Comparison of ENCODE assay signal across 15 cellular contexts in the genomic region with DNA sequence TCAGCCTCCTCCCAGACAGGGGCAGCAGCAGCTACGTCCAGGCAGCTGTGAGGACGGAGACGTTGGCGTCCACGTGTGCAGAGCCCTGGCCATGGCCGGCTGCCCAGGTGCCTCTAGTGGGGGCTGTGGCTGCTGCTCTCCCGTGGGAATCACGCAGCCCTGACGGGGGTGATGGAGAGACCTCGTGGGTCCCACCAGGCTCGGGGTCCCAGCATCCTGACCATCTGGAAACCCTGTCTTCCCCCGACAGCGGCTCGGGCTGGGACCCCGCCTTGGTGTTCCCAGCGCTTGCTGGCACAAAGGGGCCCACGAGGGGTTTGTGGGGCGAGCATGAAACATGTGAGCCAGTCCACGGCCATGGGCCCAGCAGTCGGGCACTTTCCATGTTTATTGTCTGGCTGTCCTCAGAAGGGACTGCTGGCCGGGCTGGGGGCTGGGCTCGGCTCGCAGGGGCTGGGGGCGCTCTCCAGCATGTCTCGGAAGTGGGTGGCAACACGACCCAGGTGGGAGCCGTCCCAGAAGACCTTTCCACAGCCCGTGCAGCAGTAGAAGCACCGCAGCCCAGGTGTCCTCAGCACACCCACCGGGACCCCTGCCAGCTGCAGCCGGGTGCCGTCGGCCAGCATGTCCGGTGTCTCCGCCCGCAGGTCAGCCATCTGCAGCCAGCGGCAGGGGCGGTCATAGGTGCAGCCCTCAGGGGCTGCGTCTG. TPM values are rescaled to one million over a fixed set of nuclear protein-coding genes. Genes with fewer than 3 reads are reported as not detected.
DNase-seq lines count a peak whose midpoint lies in the region; ATAC-seq and TF ChIP-seq lines count a peak whose summit lies in the region.
"Had no signal": no experiment of that assay in that cellular context is flagged by ENCODE, and none has a peak within 500 bp of the region (broad histone marks: within the 10 kb centered on the region; RNA-seq: fewer than 3 reads in every experiment).

No MANE protein-coding gene starts in this region.

- H3K9me3 ChIP-seq in BLaER1 treated with 17β-estradiol and CSF1 and Interleukin-3, amounts not matched to agents 10 nM and 100 nM (replicated peaks in 1 of 11), result no peaks in the 10 kb centered on the region
- no peaks in the 10 kb centered on the region for H3K9me3 ChIP-seq in Peyer's patch
- no peaks in the 10 kb centered on the region for H3K9me3 ChIP-seq in psoas muscle

- peak overlapping the region; percentile 45 to 81 (median 70); a peak in 21 of 22 replicates for H3K9ac ChIP-seq in BLaER1 treated with 17β-estradiol and CSF1 and Interleukin-3, amounts not matched to agents 10 nM and 100 nM

- intact Hi-C loops in psoas muscle (cut with DNase I), result no loop called here
- intact Hi-C loops in activated CD4-positive, alpha-beta memory T cell treated with anti-CD3 and anti-CD28 coated beads for 36 hours (cut with micrococcal nuclease), result no loop called here

- peaks cover 4% of the 10 kb centered on the region for H3K9me3 Mint-ChIP-seq in glutamatergic neuron (ENCODE audit: unreplicated experiment)
- no peaks in the 10 kb centered on the region for H3K9me3 Mint-ChIP-seq in activated CD4-positive, alpha-beta memory T cell treated with anti-CD3 and anti-CD28 coated beads for 36 hours
- H3K9me3 Mint-ChIP-seq: activated CD8-positive, alpha-beta T cell treated with anti-CD3 and anti-CD28 coated beads for 36 hours; CD4-positive, alpha-beta T cell had no signal

- peaks cover 64 to 93% (median 88%) of the 10 kb centered on the region in 10 experiments for H3K4me1 ChIP-seq in BLaER1 treated with 17β-estradiol and CSF1 and Interleukin-3, amounts not matched to agents 10 nM and 100 nM
- H3K4me1 ChIP-seq in Peyer's patch, result peaks cover 15 to 75% (median 20%) of the 10 kb centered on the region in 4 donors
- peaks cover 27% of the 10 kb centered on the region for H3K4me1 ChIP-seq in psoas muscle

- peak overlapping the region; percentile 34 to 88 (median 80); a peak in 21 of 22 replicates for H3K27ac ChIP-seq in BLaER1 treated with 17β-estradiol and CSF1 and Interleukin-3, amounts not matched to agents 10 nM and 100 nM
- H3K27ac ChIP-seq in Peyer's patch (peak overlapping the region; percentile 5 to 99 (median 84)), psoas muscle (peak overlapping the region; percentile 71)

- H3K27me3 Mint-ChIP-seq in glutamatergic neuron (ENCODE audit: unreplicated experiment), result no peaks in the 10 kb centered on the region
- no peaks in the 10 kb centered on the region for H3K27me3 Mint-ChIP-seq in activated CD4-positive, alpha-beta memory T cell treated with anti-CD3 and anti-CD28 coated beads for 36 hours
- H3K27me3 Mint-ChIP-seq: activated CD8-positive, alpha-beta T cell treated with anti-CD3 and anti-CD28 coated beads for 36 hours; CD4-positive, alpha-beta T cell had no signal

- TF ChIP-seq POLR2A in Peyer's patch (IDR thresholded peaks at IDR 0.05), result no peak

- DNase-seq in Peyer's patch (peak in 1 of 3 donors; percentile 54), glutamatergic neuron (peak; percentile 24), psoas muscle (peak in 1 of 2 donors; percentile 52), NCI-H526 treated with DMSO at 0.1 percent for 48 hours (lab: John Stamatoyannopoulos, UW) (no peak), NCI-H1436 treated with DMSO at 0.1 percent for 48 hours (lab: John Stamatoyannopoulos, UW) (no peak)
- no peak for DNase-seq in activated CD4-positive, alpha-beta memory T cell treated with anti-CD3 and anti-CD28 coated beads for 36 hours
- DNase-seq: activated CD8-positive, alpha-beta T cell treated with anti-CD3 and anti-CD28 coated beads for 36 hours; activated naive CD4-positive, alpha-beta T cell; CD4-positive, alpha-beta T cell; OCI-M1 had no signal

- H3K36me3 Mint-ChIP-seq in glutamatergic neuron (ENCODE audit: unreplicated experiment), result no peaks in the 10 kb centered on the region
- no peaks in the 10 kb centered on the region for H3K36me3 Mint-ChIP-seq in activated CD4-positive, alpha-beta memory T cell treated with anti-CD3 and anti-CD28 coated beads for 36 hours

- ATAC-seq in psoas muscle, result peak in 1 of 4 donors; percentile 5
- no peak for ATAC-seq in HG03442 (IDR thresholded peaks at IDR 0.05; ENCODE audit: unreplicated experiment)

- peaks cover under 1 to 4% (median 2%) of the 10 kb centered on the region in 11 experiments for H3K27me3 ChIP-seq in BLaER1 treated with 17β-estradiol and CSF1 and Interleukin-3, amounts not matched to agents 10 nM and 100 nM
- H3K27me3 ChIP-seq in Peyer's patch (no peaks in the 10 kb centered on the region), psoas muscle (ENCODE audit: insufficient read depth in 3 of 3, low read length in 2 of 3) (peaks cover 0 to 32% (median 5%) of the 10 kb centered on the region in 3 donors)

- CTCF ChIA-PET in activated CD4-positive, alpha-beta memory T cell treated with anti-CD3 and anti-CD28 coated beads for 36 hours (lab: Charles Lee), result no interaction called here

- POLR2A ChIA-PET in activated CD4-positive, alpha-beta memory T cell treated with anti-CD3 and anti-CD28 coated beads for 36 hours (lab: Charles Lee), result no interaction called here

- WGBS in psoas muscle, 3 donors, result 18 to 20% (median 19%) methylated on average over 32 to 39 of the region's 39 CpGs

- peak overlapping the region; percentile 5 to 57 (median 44); a peak in 16 of 20 replicates for H3K4me3 ChIP-seq in BLaER1 treated with 17β-estradiol and CSF1 and Interleukin-3, amounts not matched to agents 10 nM and 100 nM
- H3K4me3 ChIP-seq in Peyer's patch (peak overlapping the region in 2 of 4 donors; percentile 25 to 32), psoas muscle (peak overlapping the region; percentile 22)

- H3K36me3 ChIP-seq in BLaER1 treated with 17β-estradiol and CSF1 and Interleukin-3, amounts not matched to agents 10 nM and 100 nM, result no peaks in the 10 kb centered on the region
- H3K36me3 ChIP-seq in Peyer's patch, result no peaks in the 10 kb centered on the region
- H3K36me3 ChIP-seq in psoas muscle (ENCODE audit: insufficient read depth in 1 of 2, low read depth in 1 of 2), result no peaks in the 10 kb centered on the region

- peak overlapping the region; percentile 96 to 100 (median 98) for H3K4me2 ChIP-seq in BLaER1 treated with 17β-estradiol and CSF1 and Interleukin-3, amounts not matched to agents 10 nM and 100 nM

- H3K4me3 Mint-ChIP-seq in glutamatergic neuron (ENCODE audit: unreplicated experiment), result no peak overlapping the region
- no peak overlapping the region for H3K4me3 Mint-ChIP-seq in activated CD4-positive, alpha-beta memory T cell treated with anti-CD3 and anti-CD28 coated beads for 36 hours
- H3K4me3 Mint-ChIP-seq: activated CD8-positive, alpha-beta T cell treated with anti-CD3 and anti-CD28 coated beads for 36 hours had no signal

- no peak for TF ChIP-seq CTCF in Peyer's patch (IDR thresholded peaks at IDR 0.05)
- no peak for TF ChIP-seq CTCF in glutamatergic neuron (IDR thresholded peaks at IDR 0.05; ENCODE audit: partially characterized antibody, unreplicated experiment)
- no peak for TF ChIP-seq CTCF in psoas muscle (IDR thresholded peaks at IDR 0.05)

- H4K20me1 ChIP-seq in BLaER1 treated with 17β-estradiol and CSF1 and Interleukin-3, amounts not matched to agents 10 nM and 100 nM, result peaks cover 0 to 9% (median under 1%) of the 10 kb centered on the region in 11 experiments; a peak in 9 of 22 replicates

- H3K4me1 Mint-ChIP-seq in glutamatergic neuron (ENCODE audit: low read depth, unreplicated experiment), result peaks cover 3% of the 10 kb centered on the region
- peaks cover 5% of the 10 kb centered on the region for H3K4me1 Mint-ChIP-seq in activated CD4-positive, alpha-beta memory T cell treated with anti-CD3 and anti-CD28 coated beads for 36 hours (ENCODE audit: low read depth)

- H3K27ac Mint-ChIP-seq in glutamatergic neuron (ENCODE audit: unreplicated experiment), result no peak overlapping the region
- H3K27ac Mint-ChIP-seq in activated CD4-positive, alpha-beta memory T cell treated with anti-CD3 and anti-CD28 coated beads for 36 hours, result no peak overlapping the region
- H3K27ac Mint-ChIP-seq: activated CD8-positive, alpha-beta T cell treated with anti-CD3 and anti-CD28 coated beads for 36 hours; CD4-positive, alpha-beta T cell had no signal

RNA-seq across cellular contexts. Expression of gene NRARP, which starts 4.6 kb away (rescaled TPM):
- total RNA-seq in Peyer's patch, result 10 to 100 TPM; 35.3 to 56.1 (median 43.8) TPM
- 15.2 TPM for total RNA-seq in glutamatergic neuron (ENCODE audit: unreplicated experiment)
- total RNA-seq in psoas muscle, result 1 to 10 TPM; 3.5 to 7.5 (median 5.3) TPM
- 1 to 10 TPM in 1 of 3 donors, under 1 TPM in 2; 0.73 to 1.4 (median 0.91) TPM for polyA plus RNA-seq in psoas muscle
- 1 to 10 TPM in 1 of 2 experiments, under 1 TPM in 1; 0.82 to 1.1 TPM for total RNA-seq in activated CD4-positive, alpha-beta memory T cell treated with anti-CD3 and anti-CD28 coated beads for 36 hours

RNA-seq across cellular contexts. Expression of gene TOR4A, which starts 29.2 kb away (rescaled TPM):
- total RNA-seq in Peyer's patch (10 to 100 TPM; 33.8 to 45.7 (median 39.2) TPM), glutamatergic neuron (ENCODE audit: unreplicated experiment) (1.5 TPM), psoas muscle (1 to 10 TPM; 1.7 to 2.3 (median 2.1) TPM)
- polyA plus RNA-seq in psoas muscle, result 1 to 10 TPM in 2 of 3 donors, under 1 TPM in 1; 0.77 to 2.3 (median 1.1) TPM
- total RNA-seq in activated CD4-positive, alpha-beta memory T cell treated with anti-CD3 and anti-CD28 coated beads for 36 hours, result 1 to 10 TPM; 6.6 to 6.8 TPM

RNA-seq across cellular contexts. Expression of gene NELFB, which starts 51.6 kb away (rescaled TPM):
- total RNA-seq in Peyer's patch (10 to 100 TPM; 47.4 to 57.8 (median 50.2) TPM), glutamatergic neuron (ENCODE audit: unreplicated experiment) (48.5 TPM), psoas muscle (10 to 100 TPM; 39.1 to 53.7 (median 42.8) TPM)
- polyA plus RNA-seq in psoas muscle, result 10 to 100 TPM; 43.2 to 74.3 (median 58.5) TPM
- total RNA-seq in activated CD4-positive, alpha-beta memory T cell treated with anti-CD3 and anti-CD28 coated beads for 36 hours, result 10 to 100 TPM; 57.2 to 57.9 TPM

RNA-seq across cellular contexts. Expression of gene STPG3, which starts 55.6 kb away (rescaled TPM):
- total RNA-seq in Peyer's patch (not detected), glutamatergic neuron (ENCODE audit: unreplicated experiment) (not detected), psoas muscle (not detected)
- polyA plus RNA-seq in psoas muscle, result under 1 TPM in 1 of 3 donors, not detected in 2; 0.08 TPM
- not detected for total RNA-seq in activated CD4-positive, alpha-beta memory T cell treated with anti-CD3 and anti-CD28 coated beads for 36 hours
- total RNA-seq: activated CD8-positive, alpha-beta T cell treated with anti-CD3 and anti-CD28 coated beads for 36 hours; CD4-positive, alpha-beta T cell; cerebellum; T-helper 2 cell treated with Interferon-gamma antibody and Interleukin-4, amounts not matched to agents 100 ng/mL and 5 ng/mL, for 36 hours had no signal
- polyA plus RNA-seq: neural cell had no signal

Comparison
In these comparisons a context has a peak if more than half of its experiments do, and no peak if none do; other contexts are left out.
1. RNA of gene TOR4A, which starts 29.2 kb away (total RNA-seq): 33.8 to 45.7 TPM in Peyer's patch; 6.6 to 6.8 TPM in activated CD4-positive, alpha-beta memory T cell treated with anti-CD3 and anti-CD28 coated beads for 36 hours, 1.7 to 2.3 TPM in psoas muscle and 1.5 TPM in glutamatergic neuron (single experiment); every median in the first group is over 4 times any median in the second.
2. Peak in every context shown above with its lines, with median percentiles within 50 percentile points of each other: H3K27ac ChIP-seq.